Comparison of ENCODE assay signal across 19 cellular contexts in genomic region chr7:150580995-150581394, GRCh38. TPM values are rescaled to one million over a fixed set of nuclear protein-coding genes. Genes with fewer than 3 reads are reported as not detected.
A peak's percentile ranks its signal among the peaks of the same experiment; 100 is the strongest.
DNase-seq lines count a peak whose midpoint lies in the region; ATAC-seq and TF ChIP-seq lines count a peak whose summit lies in the region.
"Had no signal": no experiment of that assay in that cellular context is flagged by ENCODE, and none has a peak within 500 bp of the region (broad histone marks: within the 10 kb centered on the region; RNA-seq: fewer than 3 reads in every experiment).

No MANE protein-coding gene starts in this region.

- H3K36me3 Mint-ChIP-seq in activated naive CD4-positive, alpha-beta T cell treated with anti-CD3 and anti-CD28 coated beads, Interleukin-2, amount 50 U/mL, for 24 hours, result peaks cover 29% of the 10 kb centered on the region
- peaks cover 35% of the 10 kb centered on the region for H3K36me3 Mint-ChIP-seq in activated CD4-positive, alpha-beta memory T cell treated with anti-CD3 and anti-CD28 coated beads for 36 hours

- no peak overlapping the region for H3K4me3 Mint-ChIP-seq in activated naive CD4-positive, alpha-beta T cell treated with anti-CD3 and anti-CD28 coated beads, Interleukin-2, amount 50 U/mL, for 24 hours
- no peak overlapping the region for H3K4me3 Mint-ChIP-seq in activated CD4-positive, alpha-beta memory T cell treated with anti-CD3 and anti-CD28 coated beads for 36 hours
- H3K4me3 Mint-ChIP-seq: H9 had no signal

- CTCF ChIA-PET in activated CD4-positive, alpha-beta memory T cell treated with anti-CD3 and anti-CD28 coated beads for 36 hours (lab: Charles Lee), result interaction anchor here (0.9 kb wide), 1 partner anchor 10 kb away, joined by 4 read pairs; no protein-coding TSS in a partner anchor

- TF ChIP-seq CTCF in neutrophil (IDR thresholded peaks at IDR 0.05), result no peak

- H3K36me3 ChIP-seq in neutrophil, result no peaks in the 10 kb centered on the region
- H3K36me3 ChIP-seq: BLaER1, MG63 had no signal

- no peaks in the 10 kb centered on the region for H3K9me3 ChIP-seq in neutrophil
- H3K9me3 ChIP-seq: MG63 had no signal

- DNase-seq in activated CD4-positive, CD25-positive, alpha-beta regulatory T cell treated with anti-CD3 and anti-CD28 coated beads, Interleukin-2, amount 50 U/mL, for 72 hours, result no peak
- no peak for DNase-seq in activated naive CD4-positive, alpha-beta T cell (lab: John Stamatoyannopoulos, UW)
- DNase-seq in activated CD4-positive, alpha-beta memory T cell treated with anti-CD3 and anti-CD28 coated beads for 36 hours, result no peak
- DNase-seq in effector CD4-positive, alpha-beta T cell, result no peak
- DNase-seq: EL, H9, MG63, NCI-H1092, NCI-H146, NCI-H82 had no signal

- no peaks in the 10 kb centered on the region for H3K27me3 ChIP-seq in neutrophil
- H3K27me3 ChIP-seq: BLaER1, MG63 had no signal

- ATAC-seq in activated CD4-positive, CD25-positive, alpha-beta regulatory T cell treated with anti-CD3 and anti-CD28 coated beads, Interleukin-2, amount 50 U/mL, for 24 hours, result peak; percentile 48 to 66
- no peak for ATAC-seq in GM21390 (IDR thresholded peaks at IDR 0.05; ENCODE audit: unreplicated experiment)
- ATAC-seq: HepG2 had no signal

- H3K27ac Mint-ChIP-seq in activated naive CD4-positive, alpha-beta T cell treated with anti-CD3 and anti-CD28 coated beads, Interleukin-2, amount 50 U/mL, for 24 hours, result peak overlapping the region; percentile 46
- peak overlapping the region; percentile 79 for H3K27ac Mint-ChIP-seq in activated CD4-positive, alpha-beta memory T cell treated with anti-CD3 and anti-CD28 coated beads for 36 hours
- H3K27ac Mint-ChIP-seq: H9 had no signal

- peak overlapping the region; percentile 77 for H3K27ac ChIP-seq in neutrophil
- H3K27ac ChIP-seq: BLaER1, RWPE1 had no signal

- intact Hi-C loops in activated CD4-positive, alpha-beta memory T cell treated with anti-CD3 and anti-CD28 coated beads for 36 hours (cut with micrococcal nuclease), result loop anchor here (1.0 kb wide), 2 partner anchors 40 to 174 kb away; no protein-coding TSS in a partner anchor

- POLR2A ChIA-PET in activated CD4-positive, alpha-beta memory T cell treated with anti-CD3 and anti-CD28 coated beads for 36 hours (lab: Charles Lee), result no interaction called here

- no peaks in the 10 kb centered on the region for H3K27me3 Mint-ChIP-seq in activated naive CD4-positive, alpha-beta T cell treated with anti-CD3 and anti-CD28 coated beads, Interleukin-2, amount 50 U/mL, for 24 hours
- no peaks in the 10 kb centered on the region for H3K27me3 Mint-ChIP-seq in activated CD4-positive, alpha-beta memory T cell treated with anti-CD3 and anti-CD28 coated beads for 36 hours

- peaks cover 41% of the 10 kb centered on the region for H3K4me1 Mint-ChIP-seq in activated naive CD4-positive, alpha-beta T cell treated with anti-CD3 and anti-CD28 coated beads, Interleukin-2, amount 50 U/mL, for 24 hours
- H3K4me1 Mint-ChIP-seq in activated CD4-positive, alpha-beta memory T cell treated with anti-CD3 and anti-CD28 coated beads for 36 hours (ENCODE audit: low read depth), result peaks cover 38% of the 10 kb centered on the region
- H3K4me1 Mint-ChIP-seq: H9 had no signal

- peak overlapping the region in 1 of 2 experiments; percentile 40 for H3K4me3 ChIP-seq in neutrophil (ENCODE audit: low read depth in 1 of 2, low read length in 1 of 2)
- H3K4me3 ChIP-seq: BLaER1, MG63 had no signal

- H3K9me3 Mint-ChIP-seq in activated naive CD4-positive, alpha-beta T cell treated with anti-CD3 and anti-CD28 coated beads, Interleukin-2, amount 50 U/mL, for 24 hours, result peaks cover 5% of the 10 kb centered on the region
- peaks cover 73% of the 10 kb centered on the region for H3K9me3 Mint-ChIP-seq in activated CD4-positive, alpha-beta memory T cell treated with anti-CD3 and anti-CD28 coated beads for 36 hours

- peaks cover 24 to 26% of the 10 kb centered on the region in 2 experiments for H3K4me1 ChIP-seq in neutrophil (ENCODE audit: control insufficient read depth in 1 of 2, insufficient read depth in 1 of 2, low read depth in 1 of 2, low read length in 1 of 2)
- H3K4me1 ChIP-seq: BLaER1 had no signal

RNA-seq across cellular contexts. Expression of gene GIMAP4, which starts 13.8 kb away (rescaled TPM):
- 100 to 1,000 TPM; 128 to 140 TPM for total RNA-seq in activated CD4-positive, alpha-beta memory T cell treated with anti-CD3 and anti-CD28 coated beads for 36 hours
- total RNA-seq: A172, H9, HepG2, PC-3 had no signal

RNA-seq across cellular contexts. Expression of gene GIMAP6, which starts 51.2 kb away (rescaled TPM):
- 10 to 100 TPM; 28.9 to 30.2 TPM for total RNA-seq in activated CD4-positive, alpha-beta memory T cell treated with anti-CD3 and anti-CD28 coated beads for 36 hours
- total RNA-seq: A172, H9, HepG2, PC-3 had no signal
